In the genomic region with DNA sequence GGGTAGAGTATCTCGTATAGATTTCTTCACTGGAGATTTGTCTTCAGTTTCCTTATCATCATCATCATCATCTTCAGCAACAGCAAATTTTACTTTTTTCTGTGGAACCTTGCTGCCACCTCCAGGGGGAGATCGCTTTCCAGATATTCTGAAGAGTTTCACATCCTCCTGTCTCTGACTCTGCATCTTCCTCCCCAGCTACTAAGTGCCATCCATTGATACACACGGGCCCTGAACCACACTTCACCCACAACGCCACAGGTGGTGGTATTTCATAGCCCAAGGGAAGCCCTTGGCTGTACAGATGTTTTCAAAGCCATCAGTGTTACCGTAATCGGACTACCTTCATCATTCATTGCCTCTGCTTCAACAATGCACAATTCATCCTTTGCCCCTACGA, we compare ENCODE assay signal across 1 cellular context.
TF ChIP-seq lines count a peak whose summit lies in the region.

No MANE protein-coding gene starts in this region.

TF ChIP-seq in SK-N-SH treated with all-trans-retinoic acid at 6 μM for 48 hours, 23 proteins besides CTCF, POLR2A, EP300 and RAD21 (continued from another document):
- TF ChIP-seq TSHZ2 (CRISPR knock-in tag; IDR thresholded peaks at IDR 0.05) (no peak), TCF4 (CRISPR knock-in tag; IDR thresholded peaks at IDR 0.05; ENCODE audit: borderline replicate concordance) (no peak), ISL1 (CRISPR knock-in tag; IDR thresholded peaks at IDR 0.05) (no peak)
- TF ChIP-seq, protein P1, sequence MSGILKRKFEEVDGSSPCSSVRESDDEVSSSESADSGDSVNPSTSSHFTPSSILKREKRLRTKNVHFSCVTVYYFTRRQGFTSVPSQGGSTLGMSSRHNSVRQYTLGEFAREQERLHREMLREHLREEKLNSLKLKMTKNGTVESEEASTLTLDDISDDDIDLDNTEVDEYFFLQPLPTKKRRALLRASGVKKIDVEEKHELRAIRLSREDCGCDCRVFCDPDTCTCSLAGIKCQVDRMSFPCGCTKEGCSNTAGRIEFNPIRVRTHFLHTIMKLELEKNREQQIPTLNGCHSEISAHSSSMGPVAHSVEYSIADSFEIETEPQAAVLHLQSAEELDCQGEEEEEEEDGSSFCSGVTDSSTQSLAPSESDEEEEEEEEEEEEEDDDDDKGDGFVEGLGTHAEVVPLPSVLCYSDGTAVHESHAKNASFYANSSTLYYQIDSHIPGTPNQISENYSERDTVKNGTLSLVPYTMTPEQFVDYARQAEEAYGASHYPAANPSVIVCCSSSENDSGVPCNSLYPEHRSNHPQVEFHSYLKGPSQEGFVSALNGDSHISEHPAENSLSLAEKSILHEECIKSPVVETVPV (CRISPR knock-in tag; IDR thresholded peaks at IDR 0.05), result no peak
